ENCODE assay signal across 20 cellular contexts in genomic region chr19:11169896-11170678, GRCh38. TPM values are rescaled to one million over a fixed set of nuclear protein-coding genes. Genes with fewer than 3 reads are reported as not detected.
A peak's percentile ranks its signal among the peaks of the same experiment; 100 is the strongest.
DNase-seq lines count a peak whose midpoint lies in the region; ATAC-seq and TF ChIP-seq lines count a peak whose summit lies in the region.
"Had no signal": no experiment of that assay in that cellular context is flagged by ENCODE, and none has a peak within 500 bp of the region (broad histone marks: within the 10 kb centered on the region; RNA-seq: fewer than 3 reads in every experiment).

No MANE protein-coding gene starts in this region.

- no peak overlapping the region for H3K4me3 Mint-ChIP-seq in type B pancreatic cell
- H3K4me3 Mint-ChIP-seq: activated naive CD8-positive, alpha-beta T cell treated with anti-CD3 and anti-CD28 coated beads, Interleukin-2, amount 50 U/mL, for 24 hours; B cell; neural progenitor cell had no signal

- DNase-seq in LHCN-M2 (ENCODE audit: low read depth) (peak; percentile 43), choroid plexus epithelial cell (ENCODE audit: low read depth) (peak; percentile 20), right lobe of liver (no peak), thoracic aorta (ENCODE audit: low spot score) (no peak), type B pancreatic cell (ENCODE audit: extremely low spot score, unreplicated experiment) (no peak), brain microvascular endothelial cell (no peak)
- DNase-seq in activated CD4-positive, alpha-beta T cell treated with anti-CD3 and anti-CD28 coated beads, Interleukin-2, amount 50 U/mL, for 4 hours: no peak
- DNase-seq: activated naive CD8-positive, alpha-beta T cell treated with anti-CD3 and anti-CD28 coated beads, Interleukin-2, amount 50 U/mL, for 24 hours; Calu3; GDM1; head of caudate nucleus; NCI-H1092 treated with DMSO at 0.1 percent for 48 hours; stimulated activated CD4-positive, alpha-beta T cell treated with anti-CD3 and anti-CD28 coated beads, Interleukin-2, amount 100 ng/mL, for 24 hours had no signal

- intact Hi-C loops in right lobe of liver (cut with DNase I): no loop called here

- no peaks in the 10 kb centered on the region for H3K4me1 Mint-ChIP-seq in type B pancreatic cell (ENCODE audit: unreplicated experiment)
- H3K4me1 Mint-ChIP-seq: activated naive CD8-positive, alpha-beta T cell treated with anti-CD3 and anti-CD28 coated beads, Interleukin-2, amount 50 U/mL, for 24 hours; B cell; neural progenitor cell had no signal

- ATAC-seq in right lobe of liver: peak in 3 of 4 donors; percentile 16 to 17 (median 16)
- no peak for ATAC-seq in thoracic aorta (ENCODE audit: insufficient number of reproducible peaks, low FRiP score, low read depth)
- no peak for ATAC-seq in GM19397 (IDR thresholded peaks at IDR 0.05; ENCODE audit: unreplicated experiment)
- ATAC-seq: activated CD4-positive, CD25-positive, alpha-beta regulatory T cell treated with anti-CD3 and anti-CD28 coated beads, Interleukin-2, amount 50 U/mL, for 24 hours; activated naive CD8-positive, alpha-beta T cell treated with anti-CD3 and anti-CD28 coated beads, Interleukin-2, amount 50 U/mL, for 24 hours; GM12878; right cardiac atrium had no signal

- peaks cover 9% of the 10 kb centered on the region for H3K36me3 Mint-ChIP-seq in type B pancreatic cell

- in situ Hi-C loops in brain microvascular endothelial cell (cut with HindIII; ENCODE audit: low pct_ligation_motif_present, low sequenced_read_pairs): no loop called here

- no peak for TF ChIP-seq POLR2A in right lobe of liver (IDR thresholded peaks at IDR 0.05)

- H3K9me3 ChIP-seq in right lobe of liver (no peaks in the 10 kb centered on the region), thoracic aorta (no peaks in the 10 kb centered on the region)

- H3K36me3 ChIP-seq in right lobe of liver (peaks cover 0 to 50% (median 16%) of the 10 kb centered on the region in 4 donors), thoracic aorta (peaks cover 58% of the 10 kb centered on the region), brain microvascular endothelial cell (replicated peaks) (peaks cover 50% of the 10 kb centered on the region)
- H3K36me3 ChIP-seq: neural progenitor cell had no signal

- TF ChIP-seq CTCF in choroid plexus epithelial cell (conservative IDR thresholded peaks at IDR 0.05; ENCODE audit: low read depth, low read length): no peak
- no peak for TF ChIP-seq CTCF in right lobe of liver (IDR thresholded peaks at IDR 0.05)
- no peak for TF ChIP-seq CTCF in thoracic aorta (IDR thresholded peaks at IDR 0.05)
- no peak for TF ChIP-seq CTCF in type B pancreatic cell (conservative IDR thresholded peaks at IDR 0.05)
- TF ChIP-seq CTCF in brain microvascular endothelial cell (IDR thresholded peaks at IDR 0.05; ENCODE audit: low read depth, low read length, missing control alignments): no peak

- H3K4me1 ChIP-seq in right lobe of liver (peaks cover 0 to 25% (median 8%) of the 10 kb centered on the region in 4 donors), thoracic aorta (ENCODE audit: control insufficient read depth in 1 of 2, low read depth in 2 of 2) (peaks cover 42 to 85% of the 10 kb centered on the region in 2 donors)
- H3K4me1 ChIP-seq: neural progenitor cell had no signal

- H3K27ac ChIP-seq in right lobe of liver (peak overlapping the region; percentile 33 to 70 (median 53)), thoracic aorta (peak overlapping the region; percentile 90 to 93), brain microvascular endothelial cell (no peak overlapping the region)
- H3K27ac ChIP-seq: neural progenitor cell had no signal

- H3K4me3 ChIP-seq in choroid plexus epithelial cell (ENCODE audit: low read depth, low read length) (no peak overlapping the region), right lobe of liver (no peak overlapping the region), thoracic aorta (no peak overlapping the region), brain microvascular endothelial cell (ENCODE audit: low read depth, low read length) (no peak overlapping the region)
- H3K4me3 ChIP-seq: GM12878, neural progenitor cell had no signal

- H3K27me3 ChIP-seq in right lobe of liver (no peaks in the 10 kb centered on the region), thoracic aorta (replicated peaks; ENCODE audit: insufficient read depth) (no peaks in the 10 kb centered on the region), brain microvascular endothelial cell (replicated peaks) (no peaks in the 10 kb centered on the region)
- H3K27me3 ChIP-seq: neural progenitor cell had no signal

- H3K9me3 Mint-ChIP-seq in type B pancreatic cell: no peaks in the 10 kb centered on the region
- H3K9me3 Mint-ChIP-seq: activated naive CD8-positive, alpha-beta T cell treated with anti-CD3 and anti-CD28 coated beads, Interleukin-2, amount 50 U/mL, for 24 hours; activated T-helper 2 cell treated with anti-CD3 and anti-CD28 coated beads, Interferon-gamma antibody, Interleukin-2, Interleukin-4, amounts not matched to agents 10 μg/mL and 5 μg/mL and 100 μg/mL, durations not matched to agents 14 hours and 24 hours and 36 hours; neural progenitor cell had no signal

- 86% methylated on average over 8 of the region's 31 CpGs for WGBS in right lobe of liver (ENCODE audit: insufficient coverage, low coverage, low lambda C conversion rate, missing lambda C conversion rate)

- H3K27ac Mint-ChIP-seq in type B pancreatic cell: no peak overlapping the region
- H3K27ac Mint-ChIP-seq: activated naive CD8-positive, alpha-beta T cell treated with anti-CD3 and anti-CD28 coated beads, Interleukin-2, amount 50 U/mL, for 24 hours; activated T-helper 2 cell treated with anti-CD3 and anti-CD28 coated beads, Interferon-gamma antibody, Interleukin-2, Interleukin-4, amounts not matched to agents 10 μg/mL and 5 μg/mL and 100 μg/mL, durations not matched to agents 14 hours and 24 hours and 36 hours; B cell; neural progenitor cell had no signal

- no peaks in the 10 kb centered on the region for H3K27me3 Mint-ChIP-seq in type B pancreatic cell
- H3K27me3 Mint-ChIP-seq: activated naive CD8-positive, alpha-beta T cell treated with anti-CD3 and anti-CD28 coated beads, Interleukin-2, amount 50 U/mL, for 24 hours had no signal

RNA-seq across cellular contexts. Expression of gene SPC24, which starts 14.5 kb away (rescaled TPM):
- total RNA-seq in LHCN-M2 (2014; rRNA removed): 105 and 142 TPM in 2 replicates
- 35.1 TPM for polyA plus RNA-seq in LHCN-M2 (2012)
- 1 to 10 TPM in 5 of 6 experiments, under 1 TPM in 1; 0.90 to 3.8 (median 2.2) TPM for total RNA-seq in right lobe of liver
- 1 to 10 TPM; 2.4 to 4.7 TPM for total RNA-seq in thoracic aorta
- total RNA-seq in type B pancreatic cell (ENCODE audit: low replicate concordance): 15.0 and 43.2 TPM in 2 replicates

RNA-seq across cellular contexts. Expression of gene KANK2, which starts 27.3 kb away (rescaled TPM):
- total RNA-seq in LHCN-M2 (2014; rRNA removed) (336 and 345 TPM in 2 replicates), right lobe of liver (10 to 100 TPM; 36.3 to 65.4 (median 50.4) TPM), thoracic aorta (100 to 1,000 TPM; 647 to 689 TPM), type B pancreatic cell (ENCODE audit: low replicate concordance) (17.6 and 55.3 TPM in 2 replicates)
- 234 TPM for polyA plus RNA-seq in LHCN-M2 (2012)

Comparison
In these comparisons a context has a peak if more than half of its experiments do, and no peak if none do; other contexts are left out.
1. DNase-seq: peak in LHCN-M2 (single experiment) and choroid plexus epithelial cell (single experiment); none in right lobe of liver (0 of 3), thoracic aorta (single experiment), type B pancreatic cell (single experiment), brain microvascular endothelial cell (single experiment) and activated CD4-positive, alpha-beta T cell treated with anti-CD3 and anti-CD28 coated beads, Interleukin-2, amount 50 U/mL, for 4 hours (0 of 2).
2. ATAC-seq: peak in right lobe of liver (3 of 4); none in thoracic aorta (single experiment) and GM19397 (single experiment).